1 cellular context compared by ENCODE assay signal in the genomic region with DNA sequence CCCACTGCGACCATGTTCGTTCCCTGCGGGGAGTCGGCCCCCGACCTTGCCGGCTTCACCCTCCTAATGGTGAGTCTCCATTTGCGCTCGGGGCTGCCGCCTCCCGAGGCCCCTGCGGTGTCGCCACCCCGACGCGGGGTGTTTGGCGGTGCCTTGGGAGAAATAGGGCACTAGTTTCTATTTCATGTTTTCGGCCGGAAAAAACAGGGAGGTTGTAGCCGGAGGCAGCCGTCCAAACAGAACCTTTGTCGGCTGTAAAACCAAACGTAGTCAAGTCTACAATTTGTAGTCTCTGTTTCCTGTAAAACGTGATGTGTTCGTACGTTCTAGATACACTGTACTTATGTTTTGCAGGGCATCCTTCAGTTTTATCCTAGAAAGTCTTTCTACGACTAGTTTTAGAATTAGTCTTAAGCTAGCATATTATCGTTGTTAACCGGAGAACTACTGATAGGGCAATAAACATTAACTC.
TF ChIP-seq lines count a peak whose summit lies in the region.

No MANE protein-coding gene starts in this region.

TF ChIP-seq in K562, 482 proteins besides CTCF, POLR2A, EP300 and RAD21 (continues in another document):
- TF ChIP-seq, protein P1, sequence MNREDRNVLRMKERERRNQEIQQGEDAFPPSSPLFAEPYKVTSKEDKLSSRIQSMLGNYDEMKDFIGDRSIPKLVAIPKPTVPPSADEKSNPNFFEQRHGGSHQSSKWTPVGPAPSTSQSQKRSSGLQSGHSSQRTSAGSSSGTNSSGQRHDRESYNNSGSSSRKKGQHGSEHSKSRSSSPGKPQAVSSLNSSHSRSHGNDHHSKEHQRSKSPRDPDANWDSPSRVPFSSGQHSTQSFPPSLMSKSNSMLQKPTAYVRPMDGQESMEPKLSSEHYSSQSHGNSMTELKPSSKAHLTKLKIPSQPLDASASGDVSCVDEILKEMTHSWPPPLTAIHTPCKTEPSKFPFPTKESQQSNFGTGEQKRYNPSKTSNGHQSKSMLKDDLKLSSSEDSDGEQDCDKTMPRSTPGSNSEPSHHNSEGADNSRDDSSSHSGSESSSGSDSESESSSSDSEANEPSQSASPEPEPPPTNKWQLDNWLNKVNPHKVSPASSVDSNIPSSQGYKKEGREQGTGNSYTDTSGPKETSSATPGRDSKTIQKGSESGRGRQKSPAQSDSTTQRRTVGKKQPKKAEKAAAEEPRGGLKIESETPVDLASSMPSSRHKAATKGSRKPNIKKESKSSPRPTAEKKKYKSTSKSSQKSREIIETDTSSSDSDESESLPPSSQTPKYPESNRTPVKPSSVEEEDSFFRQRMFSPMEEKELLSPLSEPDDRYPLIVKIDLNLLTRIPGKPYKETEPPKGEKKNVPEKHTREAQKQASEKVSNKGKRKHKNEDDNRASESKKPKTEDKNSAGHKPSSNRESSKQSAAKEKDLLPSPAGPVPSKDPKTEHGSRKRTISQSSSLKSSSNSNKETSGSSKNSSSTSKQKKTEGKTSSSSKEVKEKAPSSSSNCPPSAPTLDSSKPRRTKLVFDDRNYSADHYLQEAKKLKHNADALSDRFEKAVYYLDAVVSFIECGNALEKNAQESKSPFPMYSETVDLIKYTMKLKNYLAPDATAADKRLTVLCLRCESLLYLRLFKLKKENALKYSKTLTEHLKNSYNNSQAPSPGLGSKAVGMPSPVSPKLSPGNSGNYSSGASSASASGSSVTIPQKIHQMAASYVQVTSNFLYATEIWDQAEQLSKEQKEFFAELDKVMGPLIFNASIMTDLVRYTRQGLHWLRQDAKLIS (CRISPR knock-in tag; IDR thresholded peaks at IDR 0.05): no peak
- TF ChIP-seq, protein P2, sequence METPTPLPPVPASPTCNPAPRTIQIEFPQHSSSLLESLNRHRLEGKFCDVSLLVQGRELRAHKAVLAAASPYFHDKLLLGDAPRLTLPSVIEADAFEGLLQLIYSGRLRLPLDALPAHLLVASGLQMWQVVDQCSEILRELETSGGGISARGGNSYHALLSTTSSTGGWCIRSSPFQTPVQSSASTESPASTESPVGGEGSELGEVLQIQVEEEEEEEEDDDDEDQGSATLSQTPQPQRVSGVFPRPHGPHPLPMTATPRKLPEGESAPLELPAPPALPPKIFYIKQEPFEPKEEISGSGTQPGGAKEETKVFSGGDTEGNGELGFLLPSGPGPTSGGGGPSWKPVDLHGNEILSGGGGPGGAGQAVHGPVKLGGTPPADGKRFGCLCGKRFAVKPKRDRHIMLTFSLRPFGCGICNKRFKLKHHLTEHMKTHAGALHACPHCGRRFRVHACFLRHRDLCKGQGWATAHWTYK (CRISPR knock-in tag; IDR thresholded peaks at IDR 0.05): no peak
- TF ChIP-seq, protein P3, sequence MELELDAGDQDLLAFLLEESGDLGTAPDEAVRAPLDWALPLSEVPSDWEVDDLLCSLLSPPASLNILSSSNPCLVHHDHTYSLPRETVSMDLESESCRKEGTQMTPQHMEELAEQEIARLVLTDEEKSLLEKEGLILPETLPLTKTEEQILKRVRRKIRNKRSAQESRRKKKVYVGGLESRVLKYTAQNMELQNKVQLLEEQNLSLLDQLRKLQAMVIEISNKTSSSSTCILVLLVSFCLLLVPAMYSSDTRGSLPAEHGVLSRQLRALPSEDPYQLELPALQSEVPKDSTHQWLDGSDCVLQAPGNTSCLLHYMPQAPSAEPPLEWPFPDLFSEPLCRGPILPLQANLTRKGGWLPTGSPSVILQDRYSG (tag; conservative IDR thresholded peaks at IDR 0.05; ENCODE audit: low read depth): no peak
- TF ChIP-seq CBFB (CRISPR knock-in tag; IDR thresholded peaks at IDR 0.05) (no peak), ZNF217 (CRISPR knock-in tag; IDR thresholded peaks at IDR 0.05) (no peak), SNIP1 (IDR thresholded peaks at IDR 0.05; ENCODE audit: low read depth) (no peak), PHF8 (IDR thresholded peaks at IDR 0.05; ENCODE audit: borderline replicate concordance, low read length) (peak; percentile 83), CBX2 (IDR thresholded peaks at IDR 0.05; ENCODE audit: insufficient read depth, low read length, poor library complexity, severe bottlenecking) (no peak), MED1 (CRISPR knock-in tag; IDR thresholded peaks at IDR 0.05; ENCODE audit: borderline replicate concordance) (no peak), JUND (IDR thresholded peaks at IDR 0.05; ENCODE audit: borderline replicate concordance, low read depth, low read length) (no peak), JUND (tag; IDR thresholded peaks at IDR 0.05; ENCODE audit: borderline replicate concordance, low read depth, low read length) (no peak), NFRKB (IDR thresholded peaks at IDR 0.05; ENCODE audit: low read depth) (peak; percentile 33; the same call in 1 of the 2 replicates), CBX3 (IDR thresholded peaks at IDR 0.05; ENCODE audit: borderline replicate concordance in 1 of 2, low read length in 2 of 2) (no peak), ZNF212 (CRISPR knock-in tag; IDR thresholded peaks at IDR 0.05) (no peak), ZNF699 (CRISPR knock-in tag; IDR thresholded peaks at IDR 0.05; ENCODE audit: insufficient replicate concordance) (no peak), ZNF175 (CRISPR knock-in tag; IDR thresholded peaks at IDR 0.05; ENCODE audit: low read depth) (no peak), L3MBTL2 (IDR thresholded peaks at IDR 0.05) (no peak), CSDE1 (IDR thresholded peaks at IDR 0.05) (0 out of 4 replicates have a peak, but pooled peaks of 1 of the 2 experiments have one; percentile 21), OTX1 (CRISPR knock-in tag; IDR thresholded peaks at IDR 0.05) (no peak), RBM39 (optimal IDR thresholded peaks at IDR 0.05; ENCODE audit: low read depth, low read length) (no peak), SIN3A (IDR thresholded peaks at IDR 0.05; ENCODE audit: borderline replicate concordance in 2 of 2, control insufficient read depth in 1 of 2, low read depth in 2 of 2, low read length in 2 of 2) (0 out of 4 replicates have a peak, but pooled peaks of 1 of the 2 experiments have one; percentile 14), RBM34 (IDR thresholded peaks at IDR 0.05; ENCODE audit: borderline replicate concordance, insufficient read depth, low read length) (peak; percentile 9; the same call in 1 of the 2 replicates), ZNF282 (CRISPR knock-in tag; IDR thresholded peaks at IDR 0.05) (no peak), FOXA3 (CRISPR knock-in tag; conservative IDR thresholded peaks at IDR 0.05 in 1 of 2, IDR thresholded peaks at IDR 0.05 in 1 of 2) (0 out of 4 replicates have a peak, but pooled peaks of 1 of the 2 experiments have one; percentile 33), CHCHD3 (CRISPR knock-in tag; IDR thresholded peaks at IDR 0.05) (no peak), SMARCA5 (IDR thresholded peaks at IDR 0.05) (no peak), HDAC1 (IDR thresholded peaks at IDR 0.05) (peak in 1 of 2 experiments; percentile 81; a peak in 2 of 4 replicates), SIN3B (IDR thresholded peaks at IDR 0.05; ENCODE audit: low read depth) (peak; percentile 16; the same call in 1 of the 2 replicates)
- TF ChIP-seq, protein P4, sequence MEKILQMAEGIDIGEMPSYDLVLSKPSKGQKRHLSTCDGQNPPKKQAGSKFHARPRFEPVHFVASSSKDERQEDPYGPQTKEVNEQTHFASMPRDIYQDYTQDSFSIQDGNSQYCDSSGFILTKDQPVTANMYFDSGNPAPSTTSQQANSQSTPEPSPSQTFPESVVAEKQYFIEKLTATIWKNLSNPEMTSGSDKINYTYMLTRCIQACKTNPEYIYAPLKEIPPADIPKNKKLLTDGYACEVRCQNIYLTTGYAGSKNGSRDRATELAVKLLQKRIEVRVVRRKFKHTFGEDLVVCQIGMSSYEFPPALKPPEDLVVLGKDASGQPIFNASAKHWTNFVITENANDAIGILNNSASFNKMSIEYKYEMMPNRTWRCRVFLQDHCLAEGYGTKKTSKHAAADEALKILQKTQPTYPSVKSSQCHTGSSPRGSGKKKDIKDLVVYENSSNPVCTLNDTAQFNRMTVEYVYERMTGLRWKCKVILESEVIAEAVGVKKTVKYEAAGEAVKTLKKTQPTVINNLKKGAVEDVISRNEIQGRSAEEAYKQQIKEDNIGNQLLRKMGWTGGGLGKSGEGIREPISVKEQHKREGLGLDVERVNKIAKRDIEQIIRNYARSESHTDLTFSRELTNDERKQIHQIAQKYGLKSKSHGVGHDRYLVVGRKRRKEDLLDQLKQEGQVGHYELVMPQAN (IDR thresholded peaks at IDR 0.05; ENCODE audit: borderline replicate concordance): peak; percentile 77; the same call in 1 of the 2 replicates
- TF ChIP-seq, protein P5, sequence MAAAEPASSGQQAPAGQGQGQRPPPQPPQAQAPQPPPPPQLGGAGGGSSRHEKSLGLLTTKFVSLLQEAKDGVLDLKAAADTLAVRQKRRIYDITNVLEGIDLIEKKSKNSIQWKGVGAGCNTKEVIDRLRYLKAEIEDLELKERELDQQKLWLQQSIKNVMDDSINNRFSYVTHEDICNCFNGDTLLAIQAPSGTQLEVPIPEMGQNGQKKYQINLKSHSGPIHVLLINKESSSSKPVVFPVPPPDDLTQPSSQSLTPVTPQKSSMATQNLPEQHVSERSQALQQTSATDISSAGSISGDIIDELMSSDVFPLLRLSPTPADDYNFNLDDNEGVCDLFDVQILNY (CRISPR knock-in tag; IDR thresholded peaks at IDR 0.05): no peak
- TF ChIP-seq, protein P6, sequence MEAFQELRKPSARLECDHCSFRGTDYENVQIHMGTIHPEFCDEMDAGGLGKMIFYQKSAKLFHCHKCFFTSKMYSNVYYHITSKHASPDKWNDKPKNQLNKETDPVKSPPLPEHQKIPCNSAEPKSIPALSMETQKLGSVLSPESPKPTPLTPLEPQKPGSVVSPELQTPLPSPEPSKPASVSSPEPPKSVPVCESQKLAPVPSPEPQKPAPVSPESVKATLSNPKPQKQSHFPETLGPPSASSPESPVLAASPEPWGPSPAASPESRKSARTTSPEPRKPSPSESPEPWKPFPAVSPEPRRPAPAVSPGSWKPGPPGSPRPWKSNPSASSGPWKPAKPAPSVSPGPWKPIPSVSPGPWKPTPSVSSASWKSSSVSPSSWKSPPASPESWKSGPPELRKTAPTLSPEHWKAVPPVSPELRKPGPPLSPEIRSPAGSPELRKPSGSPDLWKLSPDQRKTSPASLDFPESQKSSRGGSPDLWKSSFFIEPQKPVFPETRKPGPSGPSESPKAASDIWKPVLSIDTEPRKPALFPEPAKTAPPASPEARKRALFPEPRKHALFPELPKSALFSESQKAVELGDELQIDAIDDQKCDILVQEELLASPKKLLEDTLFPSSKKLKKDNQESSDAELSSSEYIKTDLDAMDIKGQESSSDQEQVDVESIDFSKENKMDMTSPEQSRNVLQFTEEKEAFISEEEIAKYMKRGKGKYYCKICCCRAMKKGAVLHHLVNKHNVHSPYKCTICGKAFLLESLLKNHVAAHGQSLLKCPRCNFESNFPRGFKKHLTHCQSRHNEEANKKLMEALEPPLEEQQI (IDR thresholded peaks at IDR 0.05): no peak
- TF ChIP-seq, protein P7, sequence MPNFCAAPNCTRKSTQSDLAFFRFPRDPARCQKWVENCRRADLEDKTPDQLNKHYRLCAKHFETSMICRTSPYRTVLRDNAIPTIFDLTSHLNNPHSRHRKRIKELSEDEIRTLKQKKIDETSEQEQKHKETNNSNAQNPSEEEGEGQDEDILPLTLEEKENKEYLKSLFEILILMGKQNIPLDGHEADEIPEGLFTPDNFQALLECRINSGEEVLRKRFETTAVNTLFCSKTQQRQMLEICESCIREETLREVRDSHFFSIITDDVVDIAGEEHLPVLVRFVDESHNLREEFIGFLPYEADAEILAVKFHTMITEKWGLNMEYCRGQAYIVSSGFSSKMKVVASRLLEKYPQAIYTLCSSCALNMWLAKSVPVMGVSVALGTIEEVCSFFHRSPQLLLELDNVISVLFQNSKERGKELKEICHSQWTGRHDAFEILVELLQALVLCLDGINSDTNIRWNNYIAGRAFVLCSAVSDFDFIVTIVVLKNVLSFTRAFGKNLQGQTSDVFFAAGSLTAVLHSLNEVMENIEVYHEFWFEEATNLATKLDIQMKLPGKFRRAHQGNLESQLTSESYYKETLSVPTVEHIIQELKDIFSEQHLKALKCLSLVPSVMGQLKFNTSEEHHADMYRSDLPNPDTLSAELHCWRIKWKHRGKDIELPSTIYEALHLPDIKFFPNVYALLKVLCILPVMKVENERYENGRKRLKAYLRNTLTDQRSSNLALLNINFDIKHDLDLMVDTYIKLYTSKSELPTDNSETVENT (CRISPR knock-in tag; IDR thresholded peaks at IDR 0.05): no peak
- TF ChIP-seq, protein P8, sequence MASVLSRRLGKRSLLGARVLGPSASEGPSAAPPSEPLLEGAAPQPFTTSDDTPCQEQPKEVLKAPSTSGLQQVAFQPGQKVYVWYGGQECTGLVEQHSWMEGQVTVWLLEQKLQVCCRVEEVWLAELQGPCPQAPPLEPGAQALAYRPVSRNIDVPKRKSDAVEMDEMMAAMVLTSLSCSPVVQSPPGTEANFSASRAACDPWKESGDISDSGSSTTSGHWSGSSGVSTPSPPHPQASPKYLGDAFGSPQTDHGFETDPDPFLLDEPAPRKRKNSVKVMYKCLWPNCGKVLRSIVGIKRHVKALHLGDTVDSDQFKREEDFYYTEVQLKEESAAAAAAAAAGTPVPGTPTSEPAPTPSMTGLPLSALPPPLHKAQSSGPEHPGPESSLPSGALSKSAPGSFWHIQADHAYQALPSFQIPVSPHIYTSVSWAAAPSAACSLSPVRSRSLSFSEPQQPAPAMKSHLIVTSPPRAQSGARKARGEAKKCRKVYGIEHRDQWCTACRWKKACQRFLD (CRISPR knock-in tag; IDR thresholded peaks at IDR 0.05): peak; percentile 19; the same call in 1 of the 2 replicates
- TF ChIP-seq, protein P9, sequence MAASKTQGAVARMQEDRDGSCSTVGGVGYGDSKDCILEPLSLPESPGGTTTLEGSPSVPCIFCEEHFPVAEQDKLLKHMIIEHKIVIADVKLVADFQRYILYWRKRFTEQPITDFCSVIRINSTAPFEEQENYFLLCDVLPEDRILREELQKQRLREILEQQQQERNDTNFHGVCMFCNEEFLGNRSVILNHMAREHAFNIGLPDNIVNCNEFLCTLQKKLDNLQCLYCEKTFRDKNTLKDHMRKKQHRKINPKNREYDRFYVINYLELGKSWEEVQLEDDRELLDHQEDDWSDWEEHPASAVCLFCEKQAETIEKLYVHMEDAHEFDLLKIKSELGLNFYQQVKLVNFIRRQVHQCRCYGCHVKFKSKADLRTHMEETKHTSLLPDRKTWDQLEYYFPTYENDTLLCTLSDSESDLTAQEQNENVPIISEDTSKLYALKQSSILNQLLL (CRISPR knock-in tag; IDR thresholded peaks at IDR 0.05; ENCODE audit: borderline replicate concordance): no peak
- TF ChIP-seq, protein P10, sequence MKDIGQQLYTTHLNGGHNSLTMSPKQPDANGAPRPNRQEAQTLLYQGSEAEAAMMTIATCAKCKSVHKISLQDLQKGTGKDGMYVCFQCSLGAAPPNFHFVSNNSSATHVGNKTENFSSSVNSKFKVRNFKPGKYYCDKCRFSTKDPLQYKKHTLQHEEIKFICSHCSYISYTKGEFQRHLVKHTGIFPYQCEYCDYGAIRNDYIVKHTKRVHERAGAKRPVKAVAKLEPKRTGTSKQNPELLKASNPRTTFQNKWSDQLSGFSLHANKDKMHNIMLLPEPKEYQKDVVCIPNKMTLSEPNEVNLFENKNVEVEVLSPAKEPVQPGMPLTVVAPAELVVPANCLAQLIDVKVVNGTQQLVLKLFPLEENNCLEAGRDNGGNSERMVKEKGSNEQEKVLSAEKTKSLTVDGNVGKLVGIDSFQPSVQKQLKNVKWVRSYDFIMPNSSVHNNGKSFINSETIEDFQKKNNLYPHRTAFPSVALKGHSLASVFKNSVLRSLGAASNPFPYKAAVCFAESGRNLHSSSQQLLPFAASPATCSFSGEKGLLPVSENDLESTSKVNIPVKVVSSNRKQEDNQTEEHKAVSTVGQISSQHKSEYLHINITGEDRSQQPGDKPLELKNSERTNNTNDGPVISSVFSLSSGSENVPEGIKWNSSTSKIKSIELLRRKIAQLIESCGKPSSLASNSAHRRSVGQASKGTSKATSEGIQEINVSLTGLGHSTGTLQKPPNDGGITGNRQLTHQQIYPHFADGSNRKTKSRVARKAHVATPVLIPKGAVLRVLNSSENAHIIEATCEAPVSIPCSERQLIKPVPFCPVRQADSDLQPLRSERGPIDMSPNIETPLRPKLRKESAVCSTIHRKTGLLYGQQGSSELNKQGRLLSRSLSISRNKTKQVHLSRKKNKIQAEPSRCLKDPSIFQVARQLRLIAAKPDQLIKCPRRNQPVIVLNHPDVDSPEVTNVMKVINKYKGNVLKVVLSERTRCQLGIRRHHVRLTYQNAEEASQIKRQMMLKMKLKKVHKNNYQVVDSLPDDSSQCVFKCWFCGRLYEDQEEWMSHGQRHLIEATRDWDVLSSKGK (CRISPR knock-in tag; IDR thresholded peaks at IDR 0.05): no peak
